ENCODE assay signal across 19 cellular contexts in the genomic region with DNA sequence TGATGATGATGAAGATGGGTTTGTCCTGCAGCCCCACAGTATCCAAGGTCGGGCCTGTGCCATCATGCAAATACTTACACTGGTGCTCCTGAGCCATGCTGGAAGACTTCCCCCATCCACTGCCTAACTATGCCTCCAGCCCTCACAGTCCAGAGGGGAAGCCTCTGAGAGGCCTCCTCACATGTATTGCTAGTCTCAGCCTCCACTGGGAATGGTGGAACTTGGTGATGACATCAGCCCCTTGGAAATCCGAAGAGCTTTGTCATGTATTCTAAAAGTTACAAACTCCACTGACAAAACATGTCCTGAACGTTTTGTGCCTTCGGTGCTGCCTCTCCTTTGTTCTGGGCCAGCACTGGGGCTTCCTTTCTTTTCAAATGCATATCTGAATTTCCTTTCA.
DNase-seq lines count a peak whose midpoint lies in the region; ATAC-seq and TF ChIP-seq lines count a peak whose summit lies in the region.
"Had no signal": no experiment of that assay in that cellular context is flagged by ENCODE, and none has a peak within 500 bp of the region (broad histone marks: within the 10 kb centered on the region; RNA-seq: fewer than 3 reads in every experiment).

No MANE protein-coding gene starts in this region.

- peaks cover 17% of the 10 kb centered on the region for H3K4me1 Mint-ChIP-seq in glutamatergic neuron (ENCODE audit: low read depth, unreplicated experiment)

- intact Hi-C loops in sigmoid colon (cut with DNase I), result no loop called here

- H3K4me3 Mint-ChIP-seq in glutamatergic neuron (ENCODE audit: unreplicated experiment), result no peak overlapping the region
- H3K4me3 Mint-ChIP-seq: dendritic cell treated with granulocyte-macrophage colony-stimulating factor and Interleukin-4, amounts not matched to agents 40 ng/mL and 50 ng/mL, for 4 days; HFFc6; naive B cell had no signal

- H3K9me3 ChIP-seq in HAP-1 (peaks cover 5% of the 10 kb centered on the region; the same call in 1 of the 2 replicates), WERI-Rb-1 (ENCODE audit: severe bottlenecking) (peaks cover 3% of the 10 kb centered on the region), sigmoid colon (no peaks in the 10 kb centered on the region)

- in situ Hi-C loops in HAP-1 (cut with MboI; ENCODE audit: low sequenced_read_pairs), result no loop called here

- H3K4me1 ChIP-seq in HAP-1 (peaks cover 14% of the 10 kb centered on the region), sigmoid colon (no peaks in the 10 kb centered on the region)

- ATAC-seq in GM19452 (IDR thresholded peaks at IDR 0.05; ENCODE audit: unreplicated experiment), result no peak
- ATAC-seq: stimulated activated naive CD8-positive, alpha-beta T cell treated with anti-CD3 and anti-CD28 coated beads, Interleukin-15, Interleukin-2, amounts not matched to agents 100 U/mL and 50 U/mL, for 24 hours had no signal

- H3K27ac Mint-ChIP-seq in glutamatergic neuron (ENCODE audit: unreplicated experiment), result peak overlapping the region; percentile 20
- H3K27ac Mint-ChIP-seq: dendritic cell treated with granulocyte-macrophage colony-stimulating factor and Interleukin-4, amounts not matched to agents 40 ng/mL and 50 ng/mL, for 4 days; HFFc6 had no signal

- peaks cover 2% of the 10 kb centered on the region for H3K27me3 Mint-ChIP-seq in glutamatergic neuron (ENCODE audit: unreplicated experiment)

- 53 to 83% methylated on average over 4 of the region's 4 CpGs for WGBS in sigmoid colon, 2 donors

- no peak for TF ChIP-seq EP300 in sigmoid colon (IDR thresholded peaks at IDR 0.05)

- DNase-seq in HAP-1 (ENCODE audit: low spot score in 2 of 2), result peak; percentile 83 to 95
- DNase-seq in WERI-Rb-1, result peak; percentile 1
- no peak for DNase-seq in glutamatergic neuron
- peak; percentile 39 for DNase-seq in sigmoid colon
- no peak for DNase-seq in stimulated activated CD8-positive, alpha-beta memory T cell treated with anti-CD3 and anti-CD28 coated beads, Interleukin-4, amount 100 ng/mL, for 48 hours
- no peak for DNase-seq in HuH-7.5 (ENCODE audit: low spot score)
- DNase-seq in SHP77 (lab: John Stamatoyannopoulos, UW), result no peak
- DNase-seq: activated CD4-positive, alpha-beta T cell treated with anti-CD3 and anti-CD28 coated beads for 4 hours; activated naive CD4-positive, alpha-beta T cell treated with anti-CD3 and anti-CD28 coated beads, Interleukin-2, amount 50 U/mL, for 16 hours; caudate nucleus; HFFc6; Karpas-422; naive B cell; stimulated activated CD4-positive, alpha-beta T cell treated with anti-CD3 and anti-CD28 coated beads, Interleukin-12 subunit alpha, Interleukin-12 subunit beta, amount 100 ng/mL, for 4 hours; stimulated activated CD4-positive, alpha-beta T cell treated with anti-CD3 and anti-CD28 coated beads, Interleukin-4, amount 100 ng/mL, for 4 hours; stimulated activated naive CD8-positive, alpha-beta T cell treated with anti-CD3 and anti-CD28 coated beads, Interleukin-15, Interleukin-2, amounts not matched to agents 100 U/mL and 50 U/mL, for 24 hours had no signal

- no peak overlapping the region for H3K4me3 ChIP-seq in HAP-1
- H3K4me3 ChIP-seq in WERI-Rb-1 (ENCODE audit: low read depth, low read length), result no peak overlapping the region
- H3K4me3 ChIP-seq in sigmoid colon, result no peak overlapping the region

- H3K36me3 ChIP-seq in HAP-1 (replicated peaks) (no peaks in the 10 kb centered on the region), WERI-Rb-1 (no peaks in the 10 kb centered on the region), sigmoid colon (no peaks in the 10 kb centered on the region)

- H3K27ac ChIP-seq in WERI-Rb-1, result no peak overlapping the region
- no peak overlapping the region for H3K27ac ChIP-seq in sigmoid colon
- H3K27ac ChIP-seq: C4-2B had no signal

- H3K9me3 Mint-ChIP-seq in glutamatergic neuron (ENCODE audit: unreplicated experiment), result peaks cover 1% of the 10 kb centered on the region
- H3K9me3 Mint-ChIP-seq: dendritic cell treated with granulocyte-macrophage colony-stimulating factor and Interleukin-4, amounts not matched to agents 40 ng/mL and 50 ng/mL, for 4 days; HFFc6; naive B cell had no signal

- no peak for TF ChIP-seq POLR2A in sigmoid colon (IDR thresholded peaks at IDR 0.05)

- no peaks in the 10 kb centered on the region for H3K36me3 Mint-ChIP-seq in glutamatergic neuron (ENCODE audit: unreplicated experiment)
- H3K36me3 Mint-ChIP-seq: naive B cell had no signal

- TF ChIP-seq CTCF in WERI-Rb-1 (IDR thresholded peaks at IDR 0.05; ENCODE audit: low read depth, low read length) (no peak), glutamatergic neuron (IDR thresholded peaks at IDR 0.05; ENCODE audit: partially characterized antibody, unreplicated experiment) (no peak), sigmoid colon (IDR thresholded peaks at IDR 0.05) (no peak)

- H3K27me3 ChIP-seq in HAP-1 (ENCODE audit: low read depth) (0 out of 2 replicates have a peak, but pooled peaks cover 5% of the 10 kb centered on the region), WERI-Rb-1 (ENCODE audit: insufficient read depth, low read depth, severe bottlenecking) (no peaks in the 10 kb centered on the region), sigmoid colon (peaks cover 0 to 6% (median 0%) of the 10 kb centered on the region in 3 donors)

Comparison
In these comparisons a context has a peak if more than half of its experiments do, and no peak if none do; other contexts are left out.
1. DNase-seq: peak in HAP-1 (2 of 2), WERI-Rb-1 (single experiment) and sigmoid colon (single experiment); none in glutamatergic neuron (single experiment), stimulated activated CD8-positive, alpha-beta memory T cell treated with anti-CD3 and anti-CD28 coated beads, Interleukin-4, amount 100 ng/mL, for 48 hours (single experiment), HuH-7.5 (single experiment) and SHP77 (0 of 2).